In the genomic region with DNA sequence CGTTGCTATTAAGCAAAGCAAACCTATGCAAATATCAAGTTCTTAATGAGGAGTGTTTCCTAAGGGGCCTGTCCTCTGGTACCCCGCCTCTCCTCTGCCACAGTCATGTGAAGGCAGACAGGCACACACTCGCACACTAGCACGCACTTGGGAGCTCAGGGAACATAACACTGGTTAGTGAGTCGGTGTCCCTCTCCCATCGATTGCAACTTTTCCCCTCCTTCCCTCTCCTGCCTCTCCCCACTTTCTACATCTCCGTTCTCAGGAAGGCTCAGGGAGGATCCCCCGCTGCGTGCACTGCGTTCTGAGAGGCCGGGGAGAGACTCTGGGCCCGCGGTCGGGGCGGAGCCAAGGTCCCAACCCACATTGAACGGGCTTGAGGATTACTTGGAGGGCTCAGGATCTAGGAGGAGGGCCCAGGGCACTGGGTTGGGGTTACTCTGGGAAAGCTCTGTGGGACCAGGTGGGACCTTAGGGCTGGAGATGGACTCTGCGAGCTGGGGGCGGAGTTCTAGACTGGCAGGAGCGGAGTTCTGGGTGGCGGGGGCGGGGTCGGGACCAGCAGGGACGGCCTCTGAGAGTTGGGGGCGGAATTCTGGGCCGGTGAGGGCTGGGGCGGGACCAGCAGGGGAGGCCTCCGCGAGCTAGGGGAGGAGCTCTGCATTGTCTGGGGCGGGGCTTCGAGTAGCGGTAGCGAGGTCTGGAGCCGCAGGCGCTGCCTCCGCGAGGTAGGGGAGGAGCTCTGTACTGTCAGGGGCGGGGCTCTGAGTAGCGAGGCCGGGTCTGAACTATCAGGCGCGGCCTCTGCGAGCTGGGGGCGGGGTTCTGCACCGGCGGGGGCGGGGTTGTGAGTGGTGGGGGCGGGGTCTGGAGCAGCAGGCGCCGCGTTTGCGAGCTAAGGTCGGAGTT, we compare ENCODE assay signal across 8 cellular contexts. TPM values are rescaled to one million over a fixed set of nuclear protein-coding genes. Genes with fewer than 3 reads are reported as not detected.
DNase-seq lines count a peak whose midpoint lies in the region; ATAC-seq and TF ChIP-seq lines count a peak whose summit lies in the region.

No MANE protein-coding gene starts in this region.

- H3K27ac Mint-ChIP-seq in activated T-helper 2 cell treated with anti-CD3 and anti-CD28 coated beads, Interferon-gamma antibody, Interleukin-2, Interleukin-4, amounts not matched to agents 10 μg/mL and 5 μg/mL and 100 μg/mL, durations not matched to agents 14 hours and 24 hours and 36 hours: peak overlapping the region; percentile 89
- no peak overlapping the region for H3K27ac Mint-ChIP-seq in natural killer cell treated with Interleukin-12 subunit alpha and Interleukin-12 subunit beta and Interleukin-15 and Interleukin-18, amount 100 ng/mL, for 72 hours

- no peaks in the 10 kb centered on the region for H3K36me3 ChIP-seq in H7 (replicated peaks; ENCODE audit: control insufficient read depth, insufficient read depth, low read length)

- H3K36me3 Mint-ChIP-seq in activated T-helper 2 cell treated with anti-CD3 and anti-CD28 coated beads, Interferon-gamma antibody, Interleukin-2, Interleukin-4, amounts not matched to agents 10 μg/mL and 5 μg/mL and 100 μg/mL, durations not matched to agents 14 hours and 24 hours and 36 hours (ENCODE audit: low read depth): peaks cover 7% of the 10 kb centered on the region
- no peaks in the 10 kb centered on the region for H3K36me3 Mint-ChIP-seq in natural killer cell treated with Interleukin-12 subunit alpha and Interleukin-12 subunit beta and Interleukin-15 and Interleukin-18, amount 100 ng/mL, for 72 hours

- CTCF ChIA-PET in RWPE1 (lab: Yijun Ruan, JAX): interaction anchor here (0.6 kb wide), 1 partner anchor 86 kb away, joined by 3 read pairs; no protein-coding TSS in a partner anchor

- POLR2A ChIA-PET in RWPE1 (lab: Yijun Ruan, JAX; ENCODE audit: low non-redundant PET): interaction anchor here (0.5 kb wide), 2 partner anchors 351 to 453 kb away, joined by 3 to 4 read pairs; no protein-coding TSS in a partner anchor

- H3K4me3 ChIP-seq in H7 (ENCODE audit: insufficient read depth, low read depth, low read length) (peak overlapping the region; percentile 94), fibroblast of pulmonary artery (replicated peaks; ENCODE audit: low read depth, low read length) (peak overlapping the region; percentile 89)

- no peak overlapping the region for H3K4me3 Mint-ChIP-seq in activated T-helper 2 cell treated with anti-CD3 and anti-CD28 coated beads, Interferon-gamma antibody, Interleukin-2, Interleukin-4, amounts not matched to agents 10 μg/mL and 5 μg/mL and 100 μg/mL, durations not matched to agents 14 hours and 24 hours and 36 hours (ENCODE audit: low read depth)
- H3K4me3 Mint-ChIP-seq in natural killer cell treated with Interleukin-12 subunit alpha and Interleukin-12 subunit beta and Interleukin-15 and Interleukin-18, amount 100 ng/mL, for 72 hours: peak overlapping the region; percentile 81

- DNase-seq in ELF-1 (ENCODE audit: low read depth, low spot score) (peak; percentile 97), H7 (peak; percentile 96), LoVo (ENCODE audit: low spot score) (peak; percentile 98), RWPE1 (ENCODE audit: low spot score) (peak; percentile 97), fibroblast of pulmonary artery (ENCODE audit: low read depth) (peak; percentile 99)
- DNase-seq in activated T-helper 2 cell treated with anti-CD3 and anti-CD28 coated beads, Interferon-gamma antibody, Interleukin-2, Interleukin-4, amounts not matched to agents 10 μg/mL and 5 μg/mL and 100 μg/mL, durations not matched to agents 14 hours and 24 hours and 36 hours (ENCODE audit: low spot score): peak; percentile 98
- DNase-seq in natural killer cell treated with Interleukin-12 subunit alpha and Interleukin-12 subunit beta and Interleukin-15 and Interleukin-18, amount 100 ng/mL, for 72 hours (ENCODE audit: low spot score): peak; percentile 99
- DNase-seq in stimulated activated naive CD4-positive, alpha-beta T cell treated with Interleukin-2 at 50 U/mL for 16 hours (lab: John Stamatoyannopoulos, UW): peak; percentile 99

- peaks cover 19% of the 10 kb centered on the region for H3K4me1 Mint-ChIP-seq in activated T-helper 2 cell treated with anti-CD3 and anti-CD28 coated beads, Interferon-gamma antibody, Interleukin-2, Interleukin-4, amounts not matched to agents 10 μg/mL and 5 μg/mL and 100 μg/mL, durations not matched to agents 14 hours and 24 hours and 36 hours (ENCODE audit: low read depth)
- H3K4me1 Mint-ChIP-seq in natural killer cell treated with Interleukin-12 subunit alpha and Interleukin-12 subunit beta and Interleukin-15 and Interleukin-18, amount 100 ng/mL, for 72 hours (ENCODE audit: low read depth in 2 of 2): peaks cover 10 to 11% of the 10 kb centered on the region in 2 donors

- peaks cover 19% of the 10 kb centered on the region for H3K27me3 Mint-ChIP-seq in activated T-helper 2 cell treated with anti-CD3 and anti-CD28 coated beads, Interferon-gamma antibody, Interleukin-2, Interleukin-4, amounts not matched to agents 10 μg/mL and 5 μg/mL and 100 μg/mL, durations not matched to agents 14 hours and 24 hours and 36 hours (ENCODE audit: low read depth)
- H3K27me3 Mint-ChIP-seq in natural killer cell treated with Interleukin-12 subunit alpha and Interleukin-12 subunit beta and Interleukin-15 and Interleukin-18, amount 100 ng/mL, for 72 hours: peaks cover 0 to 2% of the 10 kb centered on the region in 2 donors

- H3K9me3 Mint-ChIP-seq in activated T-helper 2 cell treated with anti-CD3 and anti-CD28 coated beads, Interferon-gamma antibody, Interleukin-2, Interleukin-4, amounts not matched to agents 10 μg/mL and 5 μg/mL and 100 μg/mL, durations not matched to agents 14 hours and 24 hours and 36 hours: no peaks in the 10 kb centered on the region
- no peaks in the 10 kb centered on the region for H3K9me3 Mint-ChIP-seq in natural killer cell treated with Interleukin-12 subunit alpha and Interleukin-12 subunit beta and Interleukin-15 and Interleukin-18, amount 100 ng/mL, for 72 hours

- TF ChIP-seq CTCF in RWPE1 (conservative IDR thresholded peaks at IDR 0.05; ENCODE audit: low read depth): no peak
- no peak for TF ChIP-seq CTCF in fibroblast of pulmonary artery (IDR thresholded peaks at IDR 0.05; ENCODE audit: low read length, missing control alignments)

- peak overlapping the region; percentile 98 for H3K27ac ChIP-seq in RWPE1

- no peaks in the 10 kb centered on the region for H3K27me3 ChIP-seq in H7 (ENCODE audit: control insufficient read depth, insufficient read depth, low read length)

- peak; percentile 97 to 98 for ATAC-seq in natural killer cell treated with Interleukin-12 subunit alpha and Interleukin-12 subunit beta and Interleukin-15 and Interleukin-18, amount 100 ng/mL, for 72 hours

- intact Hi-C loops in activated T-helper 2 cell treated with anti-CD3 and anti-CD28 coated beads, Interferon-gamma antibody, Interleukin-2, Interleukin-4, amounts not matched to agents 10 μg/mL and 5 μg/mL and 100 μg/mL, durations not matched to agents 14 hours and 24 hours and 36 hours (cut with micrococcal nuclease): loop anchor here (1.0 to 5.0 kb wide), 7 partner anchors 27 to 1512 kb away; a partner anchor contains a TSS

RNA-seq across cellular contexts. Expression of a gene that starts 0.5 kb away (rescaled TPM):
- 7.0 and 9.8 TPM in 2 replicates for total RNA-seq in H7 (2014; rRNA removed; shearing (Covaris generic))
- 2.0 and 2.4 TPM in 2 replicates for total RNA-seq in activated T-helper 2 cell treated with anti-CD3 and anti-CD28 coated beads, Interferon-gamma antibody, Interleukin-2, Interleukin-4, amounts not matched to agents 10 μg/mL and 5 μg/mL and 100 μg/mL, durations not matched to agents 14 hours and 24 hours and 36 hours
- total RNA-seq in natural killer cell treated with Interleukin-12 subunit alpha and Interleukin-12 subunit beta and Interleukin-15 and Interleukin-18, amount 100 ng/mL, for 72 hours: 1 to 10 TPM; 1.5 to 3.3 TPM

RNA-seq across cellular contexts. Expression of a gene that starts 0.5 kb away (rescaled TPM):
- 26.8 and 27.7 TPM in 2 replicates for total RNA-seq in H7 (2014; rRNA removed; shearing (Covaris generic))
- 20.9 and 22.6 TPM in 2 replicates for total RNA-seq in activated T-helper 2 cell treated with anti-CD3 and anti-CD28 coated beads, Interferon-gamma antibody, Interleukin-2, Interleukin-4, amounts not matched to agents 10 μg/mL and 5 μg/mL and 100 μg/mL, durations not matched to agents 14 hours and 24 hours and 36 hours
- total RNA-seq in natural killer cell treated with Interleukin-12 subunit alpha and Interleukin-12 subunit beta and Interleukin-15 and Interleukin-18, amount 100 ng/mL, for 72 hours: 10 to 100 TPM; 24.2 to 40.4 TPM

Comparison
In these comparisons a context has a peak if more than half of its experiments do, and no peak if none do; other contexts are left out.
1. Peak in every context shown above with its lines: DNase-seq, ATAC-seq, H3K4me3 ChIP-seq and H3K27ac ChIP-seq.